ENCODE assay signal across 8 cellular contexts in genomic region chr15:65902373-65902772, GRCh38. TPM values are rescaled to one million over a fixed set of nuclear protein-coding genes. Genes with fewer than 3 reads are reported as not detected.
DNase-seq lines count a peak whose midpoint lies in the region; ATAC-seq and TF ChIP-seq lines count a peak whose summit lies in the region.

No MANE protein-coding gene starts in this region.

- ATAC-seq in GM18498 (IDR thresholded peaks at IDR 0.05; ENCODE audit: unreplicated experiment) (peak; percentile 79), HG02943 (IDR thresholded peaks at IDR 0.05; ENCODE audit: low read depth, unreplicated experiment) (peak; percentile 56), HG03025 (IDR thresholded peaks at IDR 0.05; ENCODE audit: low FRiP score, unreplicated experiment) (no peak)

- peaks cover 0 to 57% (median 20%) of the 10 kb centered on the region in 4 donors for H3K36me3 ChIP-seq in sigmoid colon

- H3K27me3 ChIP-seq in sigmoid colon = no peaks in the 10 kb centered on the region

- TF ChIP-seq CTCF in fibroblast of pulmonary artery (IDR thresholded peaks at IDR 0.05; ENCODE audit: low read length, missing control alignments) (no peak), sigmoid colon (IDR thresholded peaks at IDR 0.05) (no peak)

- H3K9me3 ChIP-seq in sigmoid colon = no peaks in the 10 kb centered on the region

- intact Hi-C loops in sigmoid colon (cut with DNase I) = no loop called here

- no peak for TF ChIP-seq EP300 in sigmoid colon (IDR thresholded peaks at IDR 0.05)

- H3K27ac ChIP-seq in sigmoid colon = no peak overlapping the region

- WGBS in sigmoid colon, 2 donors = 18 to 31% methylated on average over 1 of the region's 1 CpG

- H3K4me3 ChIP-seq in fibroblast of pulmonary artery (replicated peaks; ENCODE audit: low read depth, low read length) = no peak overlapping the region
- H3K4me3 ChIP-seq in sigmoid colon = no peak overlapping the region

- no peak for TF ChIP-seq POLR2A in sigmoid colon (IDR thresholded peaks at IDR 0.05)

- no peaks in the 10 kb centered on the region for H3K4me1 ChIP-seq in sigmoid colon

- peak; percentile 66 for DNase-seq in A172 (ENCODE audit: low spot score)
- DNase-seq in NOMO-1 treated with dmso at 0.1 percent for 144 hours (lab: John Stamatoyannopoulos, UW; ENCODE audit: unreplicated experiment) = peak; percentile 95
- DNase-seq in fibroblast of pulmonary artery (ENCODE audit: low read depth) = peak; percentile 18
- DNase-seq in sigmoid colon = peak; percentile 71
- DNase-seq in activated effector memory CD4-positive, alpha-beta T cell treated with Interleukin-2 at 50 U/mL for 16 hours = no peak

RNA-seq across cellular contexts. Expression of gene RAB11A, which starts 33.1 kb away (rescaled TPM):
- 271 and 277 TPM in 2 replicates for total RNA-seq in A172 (2014; rRNA removed; shearing (Covaris generic))
- total RNA-seq in sigmoid colon = 100 to 1,000 TPM in 1 of 4 donors, 10 to 100 TPM in 3; 74.2 to 112 (median 90.3) TPM
- 100 to 1,000 TPM; 291 to 468 (median 344) TPM for polyA plus RNA-seq in sigmoid colon
